In genomic region chr3:149010504-149010951, GRCh38 we compare ENCODE assay signal across 1 cellular context.
A peak's percentile ranks its signal among the peaks of the same experiment; 100 is the strongest.
TF ChIP-seq lines count a peak whose summit lies in the region.

No MANE protein-coding gene starts in this region.

TF ChIP-seq in HepG2, 621 proteins besides CTCF, POLR2A, EP300 and RAD21 (continued from another document):
- peak; percentile 44 for TF ChIP-seq FOXP4 (CRISPR knock-in tag; IDR thresholded peaks at IDR 0.05)
- no peak for TF ChIP-seq CEBPZ (IDR thresholded peaks at IDR 0.05; ENCODE audit: low read length)
- no peak for TF ChIP-seq ZNF543 (CRISPR knock-in tag; IDR thresholded peaks at IDR 0.05)
- no peak for TF ChIP-seq ZNF382 (CRISPR knock-in tag; IDR thresholded peaks at IDR 0.05; ENCODE audit: borderline replicate concordance)
- TF ChIP-seq CEBPG (CRISPR knock-in tag; IDR thresholded peaks at IDR 0.05): peak; percentile 45; the same call in 1 of the 2 replicates
- peak; percentile 72; the same call in 1 of the 2 replicates for TF ChIP-seq ZSCAN5A (CRISPR knock-in tag; IDR thresholded peaks at IDR 0.05; ENCODE audit: borderline replicate concordance)
- TF ChIP-seq HNF4A (CRISPR knock-in tag; IDR thresholded peaks at IDR 0.05): peak; percentile 78
- TF ChIP-seq HNF4G (IDR thresholded peaks at IDR 0.05; ENCODE audit: borderline replicate concordance, low read depth, low read length): no peak; the same call in 1 of the 2 replicates
- no peak for TF ChIP-seq HNF4G (CRISPR knock-in tag; IDR thresholded peaks at IDR 0.05; ENCODE audit: borderline replicate concordance, low read depth)
- no peak for TF ChIP-seq ZSCAN12 (CRISPR knock-in tag; IDR thresholded peaks at IDR 0.05)
- TF ChIP-seq KDM4B (CRISPR knock-in tag; IDR thresholded peaks at IDR 0.05): no peak
- TF ChIP-seq MTF2 (CRISPR knock-in tag; IDR thresholded peaks at IDR 0.05; ENCODE audit: borderline replicate concordance): no peak
- TF ChIP-seq ZNF83 (CRISPR knock-in tag; IDR thresholded peaks at IDR 0.05; ENCODE audit: borderline replicate concordance): no peak
- peak; percentile 47 for TF ChIP-seq ZNF12 (CRISPR knock-in tag; IDR thresholded peaks at IDR 0.05)
- TF ChIP-seq ZNF460 (CRISPR knock-in tag; IDR thresholded peaks at IDR 0.05; ENCODE audit: borderline replicate concordance): no peak
- TF ChIP-seq KLF16 (CRISPR knock-in tag; IDR thresholded peaks at IDR 0.05): no peak
- no peak for TF ChIP-seq KLF9 (CRISPR knock-in tag; IDR thresholded peaks at IDR 0.05; ENCODE audit: low read depth)
- TF ChIP-seq SIX1 (CRISPR knock-in tag; IDR thresholded peaks at IDR 0.05; ENCODE audit: borderline replicate concordance): peak; percentile 95
- 0 out of 2 replicates have a peak, but pooled peaks have one; percentile 15 for TF ChIP-seq ZNF792 (CRISPR knock-in tag; IDR thresholded peaks at IDR 0.05)
- no peak for TF ChIP-seq CENPBD1 (CRISPR knock-in tag; IDR thresholded peaks at IDR 0.05; ENCODE audit: borderline replicate concordance, low read depth)
- 0 out of 2 replicates have a peak, but pooled peaks have one; percentile 34 for TF ChIP-seq ZNF691 (CRISPR knock-in tag; IDR thresholded peaks at IDR 0.05; ENCODE audit: borderline replicate concordance, low read depth)
- TF ChIP-seq ZMYM4 (CRISPR knock-in tag; IDR thresholded peaks at IDR 0.05): peak; percentile 64; the same call in 1 of the 2 replicates
- peak; percentile 53 for TF ChIP-seq SALL1 (CRISPR knock-in tag; IDR thresholded peaks at IDR 0.05)
- peak; percentile 55; the same call in 1 of the 2 replicates for TF ChIP-seq ARNT2 (CRISPR knock-in tag; IDR thresholded peaks at IDR 0.05; ENCODE audit: low read depth)
- TF ChIP-seq HMGXB3 (CRISPR knock-in tag; IDR thresholded peaks at IDR 0.05; ENCODE audit: borderline replicate concordance): no peak
